ENCODE assay signal across 8 cellular contexts in genomic region chr20:50071039-50071888, GRCh38.
DNase-seq lines count a peak whose midpoint lies in the region; ATAC-seq and TF ChIP-seq lines count a peak whose summit lies in the region.

No MANE protein-coding gene starts in this region.

- H3K4me1 ChIP-seq in iPS DF 6.9 (ENCODE audit: control insufficient read depth, insufficient read depth, low read length) = peaks cover 3% of the 10 kb centered on the region; the same call in 1 of the 2 replicates

- H3K27ac ChIP-seq in iPS DF 6.9 (ENCODE audit: low read length) = no peak overlapping the region

- no peaks in the 10 kb centered on the region for H3K9me3 ChIP-seq in iPS DF 6.9 (ENCODE audit: control insufficient read depth, insufficient read depth, low read length)

- peak; percentile 90 for DNase-seq in GM10266 (ENCODE audit: extremely low spot score)
- DNase-seq in NCI-H2081 (lab: John Stamatoyannopoulos, UW) = peak; percentile 82 to 84
- DNase-seq in T1000 (lab: John Stamatoyannopoulos, UW) = peak; percentile 92
- peak; percentile 94 for DNase-seq in astrocyte of the hippocampus (ENCODE audit: low read depth, low spot score)
- DNase-seq in iPS DF 6.9 (ENCODE audit: low read depth, low spot score) = peak; percentile 67
- no peak for DNase-seq in skeletal muscle cell (ENCODE audit: low read depth)
- no peak for DNase-seq in amniotic stem cell (lab: John Stamatoyannopoulos, UW)

- peak; percentile 100 for TF ChIP-seq CTCF in GM10266 (IDR thresholded peaks at IDR 0.05; ENCODE audit: control insufficient read depth, insufficient read depth, low read depth, missing control alignments)

- no peaks in the 10 kb centered on the region for H3K36me3 ChIP-seq in iPS DF 6.9 (ENCODE audit: control insufficient read depth, insufficient read depth, low read length)

- H3K27me3 ChIP-seq in iPS DF 6.9 (ENCODE audit: control insufficient read depth, insufficient read depth, low read length) = no peaks in the 10 kb centered on the region

- no CpG with 5 or more reads among the region's 48 CpGs for WGBS in iPS DF 6.9 (ENCODE audit: insufficient coverage, insufficient read length)

- H3K4me3 ChIP-seq in iPS DF 6.9 (ENCODE audit: low read length) (no peak overlapping the region; the same call in 1 of the 2 replicates), skeletal muscle cell (ENCODE audit: low read depth, low read length) (peak overlapping the region; percentile 42)

- peak; percentile 86 for ATAC-seq in HG02973 (IDR thresholded peaks at IDR 0.05; ENCODE audit: unreplicated experiment)

Comparison
In these comparisons a context has a peak if more than half of its experiments do, and no peak if none do; other contexts are left out.
1. DNase-seq: peak in GM10266 (single experiment), NCI-H2081 (2 of 2), T1000 (single experiment), astrocyte of the hippocampus (single experiment) and iPS DF 6.9 (single experiment); none in skeletal muscle cell (single experiment) and amniotic stem cell (single experiment).